In genomic region chrX:28491941-28492340, GRCh38 we compare ENCODE assay signal across 22 cellular contexts.
"Had no signal": no experiment of that assay in that cellular context is flagged by ENCODE, and none has a peak within 500 bp of the region (broad histone marks: within the 10 kb centered on the region; RNA-seq: fewer than 3 reads in every experiment).

No MANE protein-coding gene starts in this region.

- H3K27me3 ChIP-seq: ascending aorta, colonic mucosa, esophagus muscularis mucosa, heart left ventricle had no signal

- H3K4me1 ChIP-seq: ascending aorta, colonic mucosa, esophagus muscularis mucosa, heart left ventricle had no signal

- H3K9me3 ChIP-seq: ascending aorta, colonic mucosa, esophagus muscularis mucosa, heart left ventricle had no signal

- DNase-seq: activated CD4-positive, alpha-beta memory T cell treated with anti-CD3 and anti-CD28 coated beads, Interleukin-2, amount 10 ng/mL, durations not matched to agents 7 days and 5 days; activated CD4-positive, alpha-beta T cell treated with anti-CD3 and anti-CD28 coated beads for 1 hour; activated CD4-positive, alpha-beta T cell treated with anti-CD3 and anti-CD28 coated beads for 4 hours; activated CD4-positive, alpha-beta T cell treated with anti-CD3 and anti-CD28 coated beads, Interleukin-2, amount 10 ng/mL, durations not matched to agents 7 days and 5 days; activated CD4-positive, alpha-beta T cell treated with anti-CD3 and anti-CD28 coated beads, Interleukin-2, amount 50 U/mL, for 4 hours; activated CD8-positive, alpha-beta memory T cell treated with anti-CD3 and anti-CD28 coated beads, Interleukin-2, amount 50 U/mL, for 48 hours; activated gamma-delta T cell; activated naive CD4-positive, alpha-beta T cell; activated naive CD4-positive, alpha-beta T cell treated with anti-CD3 and anti-CD28 coated beads, Interleukin-2, amount 10 ng/mL, durations not matched to agents 7 days and 5 days; activated naive CD8-positive, alpha-beta T cell treated with anti-CD3 and anti-CD28 coated beads, Interleukin-2, amount 10 ng/mL, durations not matched to agents 7 days and 5 days; activated T-cell treated with anti-CD3 and anti-CD28 coated beads for 4 hours; activated T-cell treated with anti-CD3 and anti-CD28 coated beads, Interleukin-2, amount 50 U/mL, for 24 hours; activated T-cell treated with anti-CD3 and anti-CD28 coated beads, Interleukin-2, amount 50 U/mL, for 72 hours; caudate nucleus; colonic mucosa; effector CD8-positive, alpha-beta T cell; glutamatergic neuron; heart left ventricle; T-helper 2 cell had no signal

- H3K27ac ChIP-seq: ascending aorta, colonic mucosa, esophagus muscularis mucosa, heart left ventricle, VCaP had no signal

- H3K36me3 ChIP-seq: ascending aorta, colonic mucosa, esophagus muscularis mucosa, heart left ventricle had no signal

- H3K4me3 ChIP-seq: ascending aorta, colonic mucosa, esophagus muscularis mucosa, heart left ventricle had no signal
